10 cellular contexts compared by ENCODE assay signal in the genomic region with DNA sequence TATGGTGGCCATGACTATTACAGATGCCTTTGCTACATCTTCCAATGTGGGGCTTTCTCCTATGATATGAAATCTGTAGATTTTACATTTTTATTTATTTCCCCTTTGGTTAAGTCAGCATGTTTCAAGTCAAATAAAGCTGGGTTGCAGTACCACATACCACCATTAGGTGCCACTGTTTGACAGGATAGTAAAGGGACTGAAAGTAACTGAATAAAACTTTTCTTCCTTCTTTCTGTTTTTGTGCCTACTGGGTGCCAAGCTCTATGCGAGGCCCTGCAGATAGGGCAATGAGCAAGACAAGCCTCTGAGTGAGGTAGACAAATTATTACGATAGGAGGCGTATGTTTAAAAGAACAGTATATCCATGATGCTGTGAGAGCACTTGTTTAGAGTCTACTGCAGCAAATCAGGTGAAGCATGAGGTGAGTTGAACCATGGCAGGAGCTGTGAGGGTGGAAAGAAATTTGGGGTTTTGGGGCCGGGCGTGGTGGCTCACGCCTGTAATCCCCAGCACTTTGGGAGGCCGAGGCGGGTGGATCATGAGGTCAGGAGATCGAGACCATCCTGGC.
A peak's percentile ranks its signal among the peaks of the same experiment; 100 is the strongest.
DNase-seq lines count a peak whose midpoint lies in the region; ATAC-seq, FAIRE-seq and TF ChIP-seq lines count a peak whose summit lies in the region.
"Had no signal": no experiment of that assay in that cellular context is flagged by ENCODE, and none has a peak within 500 bp of the region (broad histone marks: within the 10 kb centered on the region; RNA-seq: fewer than 3 reads in every experiment).

No MANE protein-coding gene starts in this region.

- in situ Hi-C loops in HepG2 (cut with HindIII; ENCODE audit: extremely low pct_ligation_motif_present, low pct_unique_long_range_greater_than_20kb), result no loop called here

- H3K79me2 ChIP-seq in H9 (ENCODE audit: insufficient read depth, low read length) (no peaks in the 10 kb centered on the region), HepG2 (ENCODE audit: insufficient read depth, low read length) (no peaks in the 10 kb centered on the region)

- no peak for TF ChIP-seq RAD21 in HepG2 (CRISPR knock-in tag; IDR thresholded peaks at IDR 0.05)

- no peaks in the 10 kb centered on the region for H3K23me2 ChIP-seq in H9 (ENCODE audit: insufficient read length, low read depth, low read length, poor library complexity, severe bottlenecking)

- H3K36me3 ChIP-seq in HepG2 (replicated peaks in 1 of 2; ENCODE audit: control insufficient read depth in 1 of 2, insufficient read depth in 2 of 2, low read length in 2 of 2) (no peaks in the 10 kb centered on the region), tibial artery (no peaks in the 10 kb centered on the region)

- H2AFZ ChIP-seq in H9 (ENCODE audit: low read length) (no peak overlapping the region), HepG2 (ENCODE audit: low read length) (no peak overlapping the region)

- intact Hi-C loops in HepG2 (cut with micrococcal nuclease; ENCODE audit: unreplicated experiment), result loop anchor here (5.0 kb wide), 1 partner anchor 417 kb away; no protein-coding TSS in a partner anchor
- intact Hi-C loops in tibial artery (cut with DNase I; ENCODE audit: low total_unique reads), result no loop called here

- H4K5ac ChIP-seq in H9 (ENCODE audit: insufficient read length, low read depth, low read length), result no peak overlapping the region

- H2BK120ac ChIP-seq in H9 (ENCODE audit: low read depth, low read length, poor library complexity, severe bottlenecking), result no peak overlapping the region

- H3K79me1 ChIP-seq in H9 (ENCODE audit: insufficient read depth, low read depth, low read length, poor library complexity, severe bottlenecking), result no peaks in the 10 kb centered on the region

- no peak overlapping the region for H3K4me3 Mint-ChIP-seq in H9

- no peak overlapping the region for H2BK12ac ChIP-seq in H9 (ENCODE audit: insufficient read length, low read depth, low read length)

- no peaks in the 10 kb centered on the region for H4K20me1 ChIP-seq in H9 (ENCODE audit: control insufficient read depth, insufficient read depth, insufficient read length)
- no peaks in the 10 kb centered on the region for H4K20me1 ChIP-seq in HepG2 (ENCODE audit: insufficient read depth, low read length)

- H2BK15ac ChIP-seq in H9 (ENCODE audit: low read depth, low read length), result no peak overlapping the region

- no peak overlapping the region for H2BK5ac ChIP-seq in H9 (ENCODE audit: insufficient read length, low read length)

- WGBS in H9 (ENCODE audit: extremely low coverage, insufficient read length, low lambda C conversion rate), result no CpG with 5 or more reads among the region's 9 CpGs
- WGBS in HepG2 (ENCODE audit: low lambda C conversion rate), result 98% methylated on average over 5 of the region's 9 CpGs

- no peak for ATAC-seq in HepG2
- ATAC-seq in HG03571 (IDR thresholded peaks at IDR 0.05; ENCODE audit: unreplicated experiment), result no peak
- ATAC-seq: activated naive CD4-positive, alpha-beta T cell treated with anti-CD3 and anti-CD28 coated beads, Interleukin-2, amount 50 U/mL, for 72 hours had no signal

- no peak overlapping the region for H3K27ac Mint-ChIP-seq in H9
- H3K27ac Mint-ChIP-seq: activated naive CD4-positive, alpha-beta T cell treated with anti-CD3 and anti-CD28 coated beads, Interleukin-2, amount 50 U/mL, for 72 hours had no signal

- H2BK20ac ChIP-seq in H9 (ENCODE audit: low read depth, low read length, poor library complexity, severe bottlenecking), result no peak overlapping the region

- no peak overlapping the region for H2AK5ac ChIP-seq in H9 (ENCODE audit: insufficient read length, low read length)

- H3K4me3 ChIP-seq in HepG2 (replicated peaks in 1 of 3; ENCODE audit: insufficient read depth in 1 of 3, low read depth in 2 of 3, low read length in 3 of 3) (no peak overlapping the region), tibial artery (no peak overlapping the region)
- H3K4me3 ChIP-seq: skin epidermis had no signal

- no peak overlapping the region for H3K23ac ChIP-seq in H9 (ENCODE audit: insufficient read length, low read depth, low read length)

- H3K4me2 ChIP-seq in H9 (ENCODE audit: insufficient read depth, insufficient read length, low read length), result no peak overlapping the region
- no peak overlapping the region for H3K4me2 ChIP-seq in HepG2 (ENCODE audit: low read depth, low read length)

- H3K9me3 Mint-ChIP-seq in H9, result peaks cover 15 to 16% of the 10 kb centered on the region in 2 experiments

- no peaks in the 10 kb centered on the region for H3K4me1 ChIP-seq in H9 (ENCODE audit: insufficient read depth, low read length)
- H3K4me1 ChIP-seq in HepG2 (ENCODE audit: insufficient read depth, low read length), result peaks cover 9% of the 10 kb centered on the region; the same call in 1 of the 2 replicates
- no peaks in the 10 kb centered on the region for H3K4me1 ChIP-seq in tibial artery

- TF ChIP-seq CTCF in H9 (conservative IDR thresholded peaks at IDR 0.05), result peak; percentile 86
- TF ChIP-seq CTCF in HepG2 (CRISPR knock-in tag; IDR thresholded peaks at IDR 0.05), result peak; percentile 57
- TF ChIP-seq CTCF in tibial artery (IDR thresholded peaks at IDR 0.05), result peak in 1 of 2 experiments; percentile 28

- no peak overlapping the region for H4K91ac ChIP-seq in H9 (ENCODE audit: insufficient read length, low read depth, low read length)

- POLR2A ChIA-PET in HepG2 (lab: Yijun Ruan, JAX), result no interaction called here

- H3K9me3 ChIP-seq in H9 (ENCODE audit: control insufficient read depth, low read depth, low read length) (no peaks in the 10 kb centered on the region), HepG2 (ENCODE audit: low read length) (peaks cover 21% of the 10 kb centered on the region), tibial artery (peaks cover 0 to 11% (median 0%) of the 10 kb centered on the region in 3 donors)

- CTCF ChIA-PET in HepG2 (lab: Yijun Ruan, JAX; ENCODE audit: low intra/inter-chr PET ratio, low total read pairs), result no interaction called here

- peaks cover 5 to 17% (median 11%) of the 10 kb centered on the region in 3 experiments for H3K36me3 Mint-ChIP-seq in H9 (ENCODE audit: insufficient read depth in 1 of 3, low read depth in 3 of 3)

- no peak overlapping the region for H3T11ph ChIP-seq in H9 (ENCODE audit: low read length)

- H3K27me3 ChIP-seq in H9 (ENCODE audit: insufficient read depth, low read length), result no peaks in the 10 kb centered on the region
- no peaks in the 10 kb centered on the region for H3K27me3 ChIP-seq in HepG2 (ENCODE audit: control insufficient read depth in 1 of 2, insufficient read depth in 2 of 2, low read length in 2 of 2)
- H3K27me3 ChIP-seq in tibial artery, result no peaks in the 10 kb centered on the region

- TF ChIP-seq POLR2A in HepG2 (IDR thresholded peaks at IDR 0.05; ENCODE audit: insufficient read depth in 1 of 2, low read depth in 2 of 2, low read length in 2 of 2), result no peak

- no peak overlapping the region for H3K4ac ChIP-seq in H9 (ENCODE audit: low read depth, low read length)

- no peak overlapping the region for H3K56ac ChIP-seq in H9 (ENCODE audit: insufficient read length, low read depth, low read length)

- H3K4me1 Mint-ChIP-seq in H9, result peaks cover 0 to 2% of the 10 kb centered on the region in 2 experiments; a peak in 1 of 4 replicates

- DNase-seq in CMK (ENCODE audit: low read depth) (peak; percentile 20), H9 (no peak), HepG2 (ENCODE audit: low spot score) (peak; percentile 13), hepatic stellate cell (ENCODE audit: low spot score) (no peak), inferior parietal cortex (ENCODE audit: extremely low spot score) (no peak), tibial artery (no peak)
- DNase-seq in activated CD4-positive, alpha-beta T cell treated with anti-CD3 and anti-CD28 coated beads, Interleukin-2, amount 50 U/mL, for 48 hours, result peak; percentile 31 to 47

- no peak for FAIRE-seq in HepG2 (lab: Jason Lieb, UNC)

- H3K27ac ChIP-seq in H9 (ENCODE audit: insufficient read length, low read depth, low read length) (no peak overlapping the region), HepG2 (ENCODE audit: extremely low read length, insufficient read depth, low read length) (no peak overlapping the region), tibial artery (no peak overlapping the region)
- H3K27ac ChIP-seq: skin epidermis had no signal

- no peak overlapping the region for H3K18ac ChIP-seq in H9 (ENCODE audit: insufficient read length, low read depth, low read length)

- no peak overlapping the region for H3K14ac ChIP-seq in H9 (ENCODE audit: insufficient read depth, low read length)

- no TSS peak for BruUV-seq in HepG2 (replicated peaks; lab: Mats Ljungman, UMichigan)

- H4K8ac ChIP-seq in H9 (replicated peaks; ENCODE audit: insufficient read length, low read depth, low read length), result no peak overlapping the region

- TF ChIP-seq EP300 in HepG2 (IDR thresholded peaks at IDR 0.05; ENCODE audit: low read depth in 2 of 2, low read length in 2 of 2), result no peak
- no peak for TF ChIP-seq EP300 in HepG2 (CRISPR knock-in tag; IDR thresholded peaks at IDR 0.05; ENCODE audit: borderline replicate concordance)

- no peaks in the 10 kb centered on the region; the same call in 1 of the 2 replicates for H3K27me3 Mint-ChIP-seq in H9 (ENCODE audit: low read depth)

- no peak overlapping the region for H3K9ac ChIP-seq in H9 (ENCODE audit: extremely low read depth, insufficient read length, low read length)
- no peak overlapping the region for H3K9ac ChIP-seq in HepG2 (ENCODE audit: insufficient read depth, low read depth, low read length)

TF ChIP-seq in HepG2, 621 proteins besides CTCF, POLR2A, EP300 and RAD21 (continues in another document):
- TF ChIP-seq SRSF4 (IDR thresholded peaks at IDR 0.05; ENCODE audit: low read depth, low read length, poor library complexity, severe bottlenecking) (no peak), ZNF737 (CRISPR knock-in tag; IDR thresholded peaks at IDR 0.05; ENCODE audit: borderline replicate concordance) (no peak), ZSCAN21 (CRISPR knock-in tag; IDR thresholded peaks at IDR 0.05; ENCODE audit: borderline replicate concordance) (no peak), ZC3H13 (CRISPR knock-in tag; IDR thresholded peaks at IDR 0.05) (no peak), ZNF558 (CRISPR knock-in tag; IDR thresholded peaks at IDR 0.05; ENCODE audit: borderline replicate concordance) (no peak)
- TF ChIP-seq, protein P1, sequence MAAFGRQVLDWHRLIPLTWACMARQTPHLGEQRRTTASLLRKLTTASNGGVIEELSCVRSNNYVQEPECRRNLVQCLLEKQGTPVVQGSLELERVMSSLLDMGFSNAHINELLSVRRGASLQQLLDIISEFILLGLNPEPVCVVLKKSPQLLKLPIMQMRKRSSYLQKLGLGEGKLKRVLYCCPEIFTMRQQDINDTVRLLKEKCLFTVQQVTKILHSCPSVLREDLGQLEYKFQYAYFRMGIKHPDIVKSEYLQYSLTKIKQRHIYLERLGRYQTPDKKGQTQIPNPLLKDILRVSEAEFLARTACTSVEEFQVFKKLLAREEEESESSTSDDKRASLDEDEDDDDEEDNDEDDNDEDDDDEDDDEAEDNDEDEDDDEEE (CRISPR knock-in tag; IDR thresholded peaks at IDR 0.05), result no peak

Comparison
In these comparisons a context has a peak if more than half of its experiments do, and no peak if none do; other contexts are left out.
1. DNase-seq: peak in CMK (single experiment), activated CD4-positive, alpha-beta T cell treated with anti-CD3 and anti-CD28 coated beads, Interleukin-2, amount 50 U/mL, for 48 hours (2 of 2) and HepG2 (single experiment); none in H9 (single experiment), hepatic stellate cell (single experiment), inferior parietal cortex (single experiment) and tibial artery (0 of 2).